In the genomic region with DNA sequence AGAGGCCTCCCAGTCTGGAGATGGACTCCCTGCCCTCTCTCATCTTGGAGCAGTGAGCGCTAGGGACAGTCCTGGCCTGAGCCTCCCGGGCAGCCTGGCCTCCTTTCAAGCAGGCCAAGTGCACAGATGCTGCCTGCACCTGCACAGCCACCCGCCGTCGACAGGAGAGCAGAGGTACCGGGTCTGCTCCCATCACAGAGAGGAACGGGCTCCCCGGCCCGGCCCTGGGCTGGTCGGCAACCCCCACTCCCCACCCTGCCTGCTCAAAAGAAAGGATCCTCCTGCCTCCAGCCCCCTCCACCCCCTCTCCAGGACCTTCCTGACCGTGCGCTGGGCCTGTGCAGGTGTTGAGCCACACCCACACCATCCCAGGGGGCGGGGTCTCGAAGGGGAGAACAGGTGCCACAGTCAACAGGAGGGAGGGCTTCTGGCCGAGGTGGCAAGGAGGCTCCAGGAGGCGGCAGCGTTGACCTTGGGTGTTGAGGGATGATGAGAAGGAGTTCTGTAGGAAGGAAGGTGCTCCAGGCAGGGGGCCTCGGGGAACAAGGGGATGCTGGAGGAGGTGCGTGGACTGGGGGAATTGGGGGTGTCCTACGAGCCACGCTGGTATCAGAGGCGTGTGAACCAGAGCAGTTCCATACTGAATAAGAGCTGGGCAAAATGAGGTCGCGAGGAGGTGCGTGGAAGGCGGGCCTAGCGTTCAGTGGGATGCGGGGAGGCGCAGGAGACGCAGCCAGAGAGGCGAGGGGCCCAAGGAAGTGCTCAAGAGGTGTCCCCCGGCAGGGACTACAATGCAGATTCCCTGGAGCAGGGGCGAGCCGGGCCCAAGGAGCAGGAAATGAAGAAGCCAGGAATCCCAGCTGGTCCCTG, we compare ENCODE assay signal across 1 cellular context.
TF ChIP-seq lines count a peak whose summit lies in the region.

No MANE protein-coding gene starts in this region.

TF ChIP-seq in HEK293, 187 proteins besides CTCF, POLR2A, EP300 and RAD21 (continued from another document):
- TF ChIP-seq, protein P1, sequence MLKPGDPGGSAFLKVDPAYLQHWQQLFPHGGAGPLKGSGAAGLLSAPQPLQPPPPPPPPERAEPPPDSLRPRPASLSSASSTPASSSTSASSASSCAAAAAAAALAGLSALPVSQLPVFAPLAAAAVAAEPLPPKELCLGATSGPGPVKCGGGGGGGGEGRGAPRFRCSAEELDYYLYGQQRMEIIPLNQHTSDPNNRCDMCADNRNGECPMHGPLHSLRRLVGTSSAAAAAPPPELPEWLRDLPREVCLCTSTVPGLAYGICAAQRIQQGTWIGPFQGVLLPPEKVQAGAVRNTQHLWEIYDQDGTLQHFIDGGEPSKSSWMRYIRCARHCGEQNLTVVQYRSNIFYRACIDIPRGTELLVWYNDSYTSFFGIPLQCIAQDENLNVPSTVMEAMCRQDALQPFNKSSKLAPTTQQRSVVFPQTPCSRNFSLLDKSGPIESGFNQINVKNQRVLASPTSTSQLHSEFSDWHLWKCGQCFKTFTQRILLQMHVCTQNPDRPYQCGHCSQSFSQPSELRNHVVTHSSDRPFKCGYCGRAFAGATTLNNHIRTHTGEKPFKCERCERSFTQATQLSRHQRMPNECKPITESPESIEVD (tag by site-specific recombination; IDR thresholded peaks at IDR 0.05), result no peak
- TF ChIP-seq KLF1 (tag by site-specific recombination; IDR thresholded peaks at IDR 0.05) (no peak), KLF16 (tag by site-specific recombination; IDR thresholded peaks at IDR 0.05) (peak; percentile 19; the same call in 1 of the 2 replicates), ZNF266 (tag by site-specific recombination; IDR thresholded peaks at IDR 0.05; ENCODE audit: low read depth) (no peak), ZNF416 (tag by site-specific recombination; IDR thresholded peaks at IDR 0.05) (no peak), ZFP3 (tag by site-specific recombination; IDR thresholded peaks at IDR 0.05; ENCODE audit: low read depth) (peak; percentile 27; the same call in 1 of the 2 replicates), ZNF366 (tag by site-specific recombination; conservative IDR thresholded peaks at IDR 0.05) (no peak), GLIS2 (tag by site-specific recombination; IDR thresholded peaks at IDR 0.05) (0 out of 2 replicates have a peak, but pooled peaks have one; percentile 17), SCRT1 (tag by site-specific recombination; IDR thresholded peaks at IDR 0.05; ENCODE audit: borderline replicate concordance) (peak; percentile 86; the same call in 1 of the 2 replicates), ZBTB21 (tag by site-specific recombination; IDR thresholded peaks at IDR 0.05) (no peak), SP3 (tag by site-specific recombination; IDR thresholded peaks at IDR 0.05) (no peak), ZFP69B (tag by site-specific recombination; IDR thresholded peaks at IDR 0.05) (no peak), ZIC2 (tag by site-specific recombination; IDR thresholded peaks at IDR 0.05) (no peak), ZNF76 (tag by site-specific recombination; IDR thresholded peaks at IDR 0.05; ENCODE audit: borderline replicate concordance, low read depth) (no peak), ZBTB20 (tag by site-specific recombination; IDR thresholded peaks at IDR 0.05) (peak; percentile 85)
- TF ChIP-seq, protein P2, sequence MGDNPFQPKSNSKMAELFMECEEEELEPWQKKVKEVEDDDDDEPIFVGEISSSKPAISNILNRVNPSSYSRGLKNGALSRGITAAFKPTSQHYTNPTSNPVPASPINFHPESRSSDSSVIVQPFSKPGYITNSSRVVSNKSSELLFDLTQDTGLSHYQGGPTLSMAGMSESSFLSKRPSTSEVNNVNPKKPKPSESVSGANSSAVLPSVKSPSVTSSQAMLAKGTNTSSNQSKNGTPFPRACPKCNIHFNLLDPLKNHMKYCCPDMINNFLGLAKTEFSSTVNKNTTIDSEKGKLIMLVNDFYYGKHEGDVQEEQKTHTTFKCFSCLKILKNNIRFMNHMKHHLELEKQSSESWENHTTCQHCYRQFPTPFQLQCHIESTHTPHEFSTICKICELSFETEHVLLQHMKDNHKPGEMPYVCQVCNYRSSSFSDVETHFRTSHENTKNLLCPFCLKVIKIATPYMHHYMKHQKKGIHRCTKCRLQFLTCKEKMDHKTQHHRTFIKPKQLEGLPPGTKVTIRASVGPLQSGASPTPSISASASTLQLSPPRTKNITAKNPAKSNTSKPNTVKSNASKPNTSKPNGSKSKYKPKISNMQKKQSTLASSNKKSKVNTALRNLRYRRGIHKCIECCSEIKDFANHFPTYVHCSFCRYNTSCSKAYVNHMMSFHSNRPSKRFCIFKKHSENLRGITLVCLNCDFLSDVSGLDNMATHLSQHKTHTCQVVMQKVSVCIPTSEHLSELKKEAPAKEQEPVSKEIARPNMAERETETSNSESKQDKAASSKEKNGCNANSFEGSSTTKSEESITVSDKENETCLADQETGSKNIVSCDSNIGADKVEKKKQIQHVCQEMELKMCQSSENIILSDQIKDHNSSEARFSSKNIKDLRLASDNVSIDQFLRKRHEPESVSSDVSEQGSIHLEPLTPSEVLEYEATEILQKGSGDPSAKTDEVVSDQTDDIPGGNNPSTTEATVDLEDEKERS (tag by site-specific recombination; IDR thresholded peaks at IDR 0.05), result no peak
- TF ChIP-seq, protein P3, sequence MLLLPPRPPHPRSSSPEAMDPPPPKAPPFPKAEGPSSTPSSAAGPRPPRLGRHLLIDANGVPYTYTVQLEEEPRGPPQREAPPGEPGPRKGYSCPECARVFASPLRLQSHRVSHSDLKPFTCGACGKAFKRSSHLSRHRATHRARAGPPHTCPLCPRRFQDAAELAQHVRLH (tag by site-specific recombination; IDR thresholded peaks at IDR 0.05), result no peak
